ENCODE assay signal across 35 cellular contexts in genomic region chr14:34685819-34686428, GRCh38. TPM values are rescaled to one million over a fixed set of nuclear protein-coding genes. Genes with fewer than 3 reads are reported as not detected.
DNase-seq lines count a peak whose midpoint lies in the region; ATAC-seq and TF ChIP-seq lines count a peak whose summit lies in the region.
"Had no signal": no experiment of that assay in that cellular context is flagged by ENCODE, and none has a peak within 500 bp of the region (broad histone marks: within the 10 kb centered on the region; RNA-seq: fewer than 3 reads in every experiment).

No MANE protein-coding gene starts in this region.

- H3K27me3 ChIP-seq in GM23338 (ENCODE audit: insufficient read depth): no peaks in the 10 kb centered on the region
- peaks cover 0 to 11% (median 0%) of the 10 kb centered on the region in 3 experiments for H3K27me3 ChIP-seq in neuronal stem cell (ENCODE audit: control insufficient read depth in 3 of 3, insufficient read depth in 3 of 3, low read depth in 1 of 3, low read length in 3 of 3)
- H3K27me3 ChIP-seq: cardiac muscle cell, colonic mucosa, SJCRH30, upper lobe of left lung had no signal

- TF ChIP-seq CTCF in GM23338 (conservative IDR thresholded peaks at IDR 0.05; ENCODE audit: low read depth in 2 of 2) (no peak), endothelial cell (IDR thresholded peaks at IDR 0.05; ENCODE audit: unreplicated experiment) (no peak)

- CTCF ChIA-PET in activated naive CD4-positive, alpha-beta T cell treated with anti-CD3 and anti-CD28 coated beads for 36 hours (lab: Charles Lee): no interaction called here

- H3K4me3 Mint-ChIP-seq in GM23338 (no peak overlapping the region), endothelial cell (ENCODE audit: unreplicated experiment) (no peak overlapping the region)
- H3K4me3 Mint-ChIP-seq in activated naive CD4-positive, alpha-beta T cell treated with anti-CD3 and anti-CD28 coated beads for 36 hours: no peak overlapping the region
- H3K4me3 Mint-ChIP-seq: activated CD4-positive, alpha-beta T cell treated with anti-CD3 and anti-CD28 coated beads, Interleukin-2, amount 10 ng/mL, durations not matched to agents 24 days and 14 days; activated naive CD8-positive, alpha-beta T cell treated with anti-CD3 and anti-CD28 coated beads, Interleukin-2, amount 50 U/mL, for 24 hours; HFFc6; naive thymus-derived CD8-positive, alpha-beta T cell had no signal

- no peak overlapping the region for H3K4ac ChIP-seq in neuronal stem cell (ENCODE audit: low read length)

- H3K27ac ChIP-seq in GM23338 (ENCODE audit: low read depth) (no peak overlapping the region), neuronal stem cell (replicated peaks; ENCODE audit: low read length) (no peak overlapping the region)
- H3K27ac ChIP-seq: cardiac muscle cell, colonic mucosa, heart left ventricle, lower lobe of right lung, SJCRH30, upper lobe of left lung had no signal

- no peaks in the 10 kb centered on the region for H3K79me2 ChIP-seq in GM23338 (replicated peaks; ENCODE audit: insufficient read depth)

- no peak overlapping the region for H4K8ac ChIP-seq in neuronal stem cell (ENCODE audit: low read depth, low read length)

- DNase-seq in GM23338 (ENCODE audit: low spot score): peak; percentile 42
- DNase-seq in NCI-H82 (lab: John Stamatoyannopoulos, UW): peak; percentile 80
- DNase-seq in endothelial cell (ENCODE audit: low spot score): no peak
- DNase-seq in neuronal stem cell (ENCODE audit: low spot score): no peak
- no peak for DNase-seq in NCI-H187 treated with DMSO at 0.1 percent for 48 hours (lab: John Stamatoyannopoulos, UW)
- no peak for DNase-seq in activated naive CD4-positive, alpha-beta T cell treated with anti-CD3 and anti-CD28 coated beads for 36 hours
- DNase-seq: ACHN; activated CD4-positive, alpha-beta T cell treated with anti-CD3 and anti-CD28 coated beads, Interleukin-2, amount 10 ng/mL, durations not matched to agents 24 days and 14 days; activated CD8-positive, alpha-beta memory T cell treated with anti-CD3 and anti-CD28 coated beads for 24 hours; activated gamma-delta T cell; activated naive CD8-positive, alpha-beta T cell treated with anti-CD3 and anti-CD28 coated beads, Interleukin-2, amount 50 U/mL, for 24 hours; activated T-cell treated with anti-CD3 and anti-CD28 coated beads, Interleukin-2, amount 50 U/mL, for 1 hour; colonic mucosa; DMS53; effector memory CD4-positive, alpha-beta T cell; foreskin melanocyte; heart left ventricle; HFFc6; KG1; lower lobe of right lung; naive thymus-derived CD8-positive, alpha-beta T cell; NCI-H1105 treated with DMSO at 0.1 percent for 48 hours; NCI-H1930; NCI-H226; NCI-H774; occipital lobe; RPMI8226; SJCRH30; stimulated activated CD4-positive, alpha-beta T cell treated with anti-CD3 and anti-CD28 coated beads, Interleukin-4, amount 100 ng/mL, for 1 hour; T1000; upper lobe of left lung had no signal

- H3K9me3 ChIP-seq in neuronal stem cell (replicated peaks in 1 of 2; ENCODE audit: control insufficient read depth in 2 of 2, insufficient read depth in 1 of 2, low read depth in 1 of 2, low read length in 2 of 2): no peaks in the 10 kb centered on the region
- H3K9me3 ChIP-seq: colonic mucosa, heart left ventricle, lower lobe of right lung, SJCRH30, upper lobe of left lung had no signal

- peaks cover 4% of the 10 kb centered on the region for H3K27me3 Mint-ChIP-seq in GM23338 (ENCODE audit: insufficient read depth, low read depth, poor library complexity)
- H3K27me3 Mint-ChIP-seq in endothelial cell (ENCODE audit: unreplicated experiment): no peaks in the 10 kb centered on the region
- no peaks in the 10 kb centered on the region for H3K27me3 Mint-ChIP-seq in activated naive CD4-positive, alpha-beta T cell treated with anti-CD3 and anti-CD28 coated beads for 36 hours (ENCODE audit: low read depth)
- H3K27me3 Mint-ChIP-seq: activated naive CD8-positive, alpha-beta T cell treated with anti-CD3 and anti-CD28 coated beads, Interleukin-2, amount 50 U/mL, for 24 hours had no signal

- H3K4me1 Mint-ChIP-seq in GM23338: peaks cover 29% of the 10 kb centered on the region
- H3K4me1 Mint-ChIP-seq in endothelial cell (ENCODE audit: unreplicated experiment): peaks cover 7% of the 10 kb centered on the region
- H3K4me1 Mint-ChIP-seq in activated naive CD4-positive, alpha-beta T cell treated with anti-CD3 and anti-CD28 coated beads for 36 hours (ENCODE audit: low read depth): peaks cover 6% of the 10 kb centered on the region

- no peak overlapping the region for H2BK120ac ChIP-seq in neuronal stem cell (ENCODE audit: low read depth, low read length)

- no peaks in the 10 kb centered on the region for H4K20me1 ChIP-seq in GM23338 (replicated peaks; ENCODE audit: insufficient read depth)

- H2AK5ac ChIP-seq in neuronal stem cell (ENCODE audit: low read depth, low read length): no peak overlapping the region

- H3K36me3 Mint-ChIP-seq in GM23338 (ENCODE audit: low read depth): no peaks in the 10 kb centered on the region
- no peaks in the 10 kb centered on the region for H3K36me3 Mint-ChIP-seq in endothelial cell (ENCODE audit: low read depth, unreplicated experiment)
- no peaks in the 10 kb centered on the region for H3K36me3 Mint-ChIP-seq in activated naive CD4-positive, alpha-beta T cell treated with anti-CD3 and anti-CD28 coated beads for 36 hours (ENCODE audit: low read depth)
- H3K36me3 Mint-ChIP-seq: naive thymus-derived CD8-positive, alpha-beta T cell had no signal

- H2AFZ ChIP-seq in GM23338 (peak overlapping the region; percentile 40; the same call in 1 of the 2 replicates), neuronal stem cell (ENCODE audit: low read length) (peak overlapping the region; percentile 51)

- H3K14ac ChIP-seq in neuronal stem cell (ENCODE audit: low read length): no peak overlapping the region

- H3K18ac ChIP-seq in neuronal stem cell (ENCODE audit: low read length): peak overlapping the region; percentile 49

- H2BK5ac ChIP-seq in neuronal stem cell (ENCODE audit: low read length): no peak overlapping the region

- no peaks in the 10 kb centered on the region for H3K9me3 Mint-ChIP-seq in GM23338
- H3K9me3 Mint-ChIP-seq in endothelial cell (ENCODE audit: unreplicated experiment): no peaks in the 10 kb centered on the region
- H3K9me3 Mint-ChIP-seq in activated naive CD4-positive, alpha-beta T cell treated with anti-CD3 and anti-CD28 coated beads for 36 hours: no peaks in the 10 kb centered on the region
- H3K9me3 Mint-ChIP-seq: activated CD4-positive, alpha-beta T cell treated with anti-CD3 and anti-CD28 coated beads, Interleukin-2, amount 10 ng/mL, durations not matched to agents 24 days and 14 days; activated naive CD8-positive, alpha-beta T cell treated with anti-CD3 and anti-CD28 coated beads, Interleukin-2, amount 50 U/mL, for 24 hours; HFFc6; naive thymus-derived CD8-positive, alpha-beta T cell had no signal

- H3K23ac ChIP-seq in neuronal stem cell (ENCODE audit: low read depth, low read length, poor library complexity): no peak overlapping the region

- no peaks in the 10 kb centered on the region for H3K9me2 ChIP-seq in GM23338 (ENCODE audit: insufficient read depth)

- intact Hi-C loops in activated naive CD4-positive, alpha-beta T cell treated with anti-CD3 and anti-CD28 coated beads for 36 hours (cut with micrococcal nuclease): no loop called here

- H3K27ac Mint-ChIP-seq in GM23338 (peak overlapping the region; percentile 6; the same call in 1 of the 2 replicates), endothelial cell (ENCODE audit: unreplicated experiment) (peak overlapping the region; percentile 4)
- no peak overlapping the region for H3K27ac Mint-ChIP-seq in activated naive CD4-positive, alpha-beta T cell treated with anti-CD3 and anti-CD28 coated beads for 36 hours
- H3K27ac Mint-ChIP-seq: activated CD4-positive, alpha-beta T cell treated with anti-CD3 and anti-CD28 coated beads, Interleukin-2, amount 10 ng/mL, durations not matched to agents 24 days and 14 days; activated naive CD8-positive, alpha-beta T cell treated with anti-CD3 and anti-CD28 coated beads, Interleukin-2, amount 50 U/mL, for 24 hours; HFFc6; naive thymus-derived CD8-positive, alpha-beta T cell had no signal

- no peak overlapping the region for H2BK12ac ChIP-seq in neuronal stem cell (ENCODE audit: low read length)

- 0 out of 2 replicates have a peak overlapping the region, but pooled peaks have one; percentile 52 for H3K4me2 ChIP-seq in GM23338
- no peak overlapping the region for H3K4me2 ChIP-seq in neuronal stem cell (ENCODE audit: insufficient read depth, low read length, poor library complexity, severe bottlenecking)

- H3K4me3 ChIP-seq in GM23338 (no peak overlapping the region), neuronal stem cell (ENCODE audit: low read length in 2 of 2) (no peak overlapping the region)
- H3K4me3 ChIP-seq: cardiac muscle cell, colonic mucosa, heart left ventricle, lower lobe of right lung, SJCRH30, upper lobe of left lung had no signal

- H2BK15ac ChIP-seq in neuronal stem cell (ENCODE audit: low read length): no peak overlapping the region

- WGBS in neuronal stem cell (ENCODE audit: extremely low coverage in 2 of 2, insufficient read length in 2 of 2, insufficient replicate concordance in 1 of 2), 2 donors: no CpG with 5 or more reads among the region's 7 CpGs

- H3K9ac ChIP-seq in neuronal stem cell (ENCODE audit: low read depth, low read length, poor library complexity): no peak overlapping the region

- H4K91ac ChIP-seq in neuronal stem cell (ENCODE audit: low read depth, low read length, poor library complexity): no peak overlapping the region

- no peaks in the 10 kb centered on the region for H3K36me3 ChIP-seq in GM23338 (ENCODE audit: insufficient read depth)
- H3K36me3 ChIP-seq in neuronal stem cell (replicated peaks in 1 of 2; ENCODE audit: control insufficient read depth in 2 of 2, insufficient read depth in 2 of 2, low read length in 2 of 2): no peaks in the 10 kb centered on the region
- H3K36me3 ChIP-seq: cardiac muscle cell, colonic mucosa, heart left ventricle, lower lobe of right lung, SJCRH30, upper lobe of left lung had no signal

- peaks cover 22% of the 10 kb centered on the region for H3K4me1 ChIP-seq in GM23338 (ENCODE audit: insufficient read depth)
- H3K4me1 ChIP-seq in neuronal stem cell (ENCODE audit: control insufficient read depth in 2 of 2, insufficient read depth in 1 of 2, low read depth in 1 of 2, low read length in 2 of 2): no peaks in the 10 kb centered on the region
- H3K4me1 ChIP-seq: colonic mucosa, lower lobe of right lung, upper lobe of left lung had no signal

- H3F3A ChIP-seq in GM23338 (replicated peaks; ENCODE audit: low read depth): no peaks in the 10 kb centered on the region; the same call in 1 of the 2 replicates

- no peaks in the 10 kb centered on the region for H3K79me1 ChIP-seq in neuronal stem cell (ENCODE audit: low read depth, low read length)

- ATAC-seq in GM23338: peak; percentile 48
- ATAC-seq in GM18861 (IDR thresholded peaks at IDR 0.05; ENCODE audit: unreplicated experiment): no peak
- ATAC-seq in HG03469 (IDR thresholded peaks at IDR 0.05; ENCODE audit: unreplicated experiment): no peak
- ATAC-seq: activated naive CD8-positive, alpha-beta T cell treated with anti-CD3 and anti-CD28 coated beads, Interleukin-2, amount 50 U/mL, for 24 hours; esophagus mucosa; heart left ventricle; lower lobe of right lung; naive thymus-derived CD8-positive, alpha-beta T cell had no signal

RNA-seq across cellular contexts. Expression of gene CFL2, which starts 28.5 kb away (rescaled TPM):
- total RNA-seq in GM23338 (2014; rRNA removed; shearing (Covaris generic)): 14.8 and 17.2 TPM in 2 replicates
- 8.2 and 10.9 TPM in 2 replicates for polyA plus RNA-seq in GM23338 (2016; fragmentation: Nextera tagmentation; extraction: Ambion mirVana)
- total RNA-seq in endothelial cell (ENCODE audit: unreplicated experiment): 27.8 TPM
- 34.9 TPM for polyA plus RNA-seq in neuronal stem cell (2013, experiment 1 of 2)
- polyA plus RNA-seq in neuronal stem cell (2013, experiment 2 of 2): 35.4 TPM
- 1 to 10 TPM; 3.1 to 4.5 TPM for total RNA-seq in activated naive CD4-positive, alpha-beta T cell treated with anti-CD3 and anti-CD28 coated beads for 36 hours

RNA-seq across cellular contexts. Expression of gene SNX6, which starts 56.0 kb away (rescaled TPM):
- total RNA-seq in GM23338 (2014; rRNA removed; shearing (Covaris generic)): 110 and 116 TPM in 2 replicates
- 128 and 157 TPM in 2 replicates for polyA plus RNA-seq in GM23338 (2016; fragmentation: Nextera tagmentation; extraction: Ambion mirVana)
- total RNA-seq in endothelial cell (ENCODE audit: unreplicated experiment): 82.4 TPM
- polyA plus RNA-seq in neuronal stem cell (2013, experiment 1 of 2): 68.8 TPM
- polyA plus RNA-seq in neuronal stem cell (2013, experiment 2 of 2): 71.0 TPM
- total RNA-seq in activated naive CD4-positive, alpha-beta T cell treated with anti-CD3 and anti-CD28 coated beads for 36 hours: 10 to 100 TPM; 73.9 to 74.3 TPM

Comparison
In these comparisons a context has a peak if more than half of its experiments do, and no peak if none do; other contexts are left out.
1. DNase-seq: peak in GM23338 (single experiment) and NCI-H82 (single experiment); none in endothelial cell (single experiment), neuronal stem cell (single experiment), NCI-H187 treated with DMSO at 0.1 percent for 48 hours (single experiment) and activated naive CD4-positive, alpha-beta T cell treated with anti-CD3 and anti-CD28 coated beads for 36 hours (single experiment).